Comparison of ENCODE assay signal across 20 cellular contexts in genomic region chr13:22793598-22794134, GRCh38.
DNase-seq lines count a peak whose midpoint lies in the region; TF ChIP-seq lines count a peak whose summit lies in the region.
"Had no signal": no experiment of that assay in that cellular context is flagged by ENCODE, and none has a peak within 500 bp of the region (broad histone marks: within the 10 kb centered on the region; RNA-seq: fewer than 3 reads in every experiment).

No MANE protein-coding gene starts in this region.

- no peaks in the 10 kb centered on the region for H3K4me1 ChIP-seq in adrenal gland (replicated peaks in 1 of 2)
- H3K4me1 ChIP-seq: body of pancreas, heart right ventricle, psoas muscle had no signal

- H3K4me3 Mint-ChIP-seq in mesothelial cell of epicardium, result peak overlapping the region; percentile 55
- H3K4me3 Mint-ChIP-seq: CD4-positive, alpha-beta T cell; naive thymus-derived CD8-positive, alpha-beta T cell; stimulated activated naive CD8-positive, alpha-beta T cell treated with anti-CD3 and anti-CD28 coated beads, Interleukin-15, Interleukin-2, amounts not matched to agents 100 ng/mL and 50 ng/mL, for 24 hours had no signal

- peaks cover 12% of the 10 kb centered on the region for H3K27me3 ChIP-seq in adrenal gland
- H3K27me3 ChIP-seq: body of pancreas had no signal

- peaks cover 10% of the 10 kb centered on the region for H3K9me3 Mint-ChIP-seq in mesothelial cell of epicardium
- H3K9me3 Mint-ChIP-seq: CD4-positive, alpha-beta T cell; stimulated activated naive CD8-positive, alpha-beta T cell treated with anti-CD3 and anti-CD28 coated beads, Interleukin-15, Interleukin-2, amounts not matched to agents 100 ng/mL and 50 ng/mL, for 24 hours had no signal

- no peak overlapping the region for H3K27ac ChIP-seq in adrenal gland
- H3K27ac ChIP-seq: body of pancreas, GM23248, heart right ventricle, psoas muscle had no signal

- intact Hi-C loops in adrenal gland (cut with DNase I), result loop anchor here in 1 of 2 donors (10.0 kb wide), 1 partner anchor 1159 kb away; no protein-coding TSS in a partner anchor

- DNase-seq in DMS53 (lab: John Stamatoyannopoulos, UW) (peak; percentile 72), LoVo (ENCODE audit: low spot score) (peak; percentile 83), epithelial cell of esophagus (ENCODE audit: low read depth) (peak; percentile 74), mesothelial cell of epicardium (ENCODE audit: low spot score in 2 of 2, unreplicated experiment in 2 of 2) (no peak), NCI-H774 (lab: John Stamatoyannopoulos, UW) (no peak), adrenal gland (no peak), SK-N-DZ (ENCODE audit: low spot score) (no peak)
- DNase-seq in activated CD4-positive, CD25-positive, alpha-beta regulatory T cell treated with anti-CD3 and anti-CD28 coated beads, Interleukin-2, amount 50 U/mL, for 72 hours, result no peak
- DNase-seq: activated naive CD4-positive, alpha-beta T cell; body of pancreas; CD4-positive, alpha-beta T cell; GM23248; heart right ventricle; naive thymus-derived CD8-positive, alpha-beta T cell; NCI-H1436 treated with DMSO at 0.1 percent for 48 hours; NCI-H226; psoas muscle; Right ventricle myocardium superior; T-helper 2 cell had no signal

- TF ChIP-seq CTCF in epithelial cell of esophagus (IDR thresholded peaks at IDR 0.05; ENCODE audit: insufficient read depth, low read depth, low read length, missing control alignments) (no peak), mesothelial cell of epicardium (IDR thresholded peaks at IDR 0.05; ENCODE audit: unreplicated experiment) (no peak), adrenal gland (IDR thresholded peaks at IDR 0.05) (no peak)

- H3K27me3 Mint-ChIP-seq in mesothelial cell of epicardium (ENCODE audit: low read depth), result no peaks in the 10 kb centered on the region

- H3K4me3 ChIP-seq in epithelial cell of esophagus (ENCODE audit: low read length), result no peak overlapping the region
- H3K4me3 ChIP-seq in adrenal gland, result no peak overlapping the region
- H3K4me3 ChIP-seq: body of pancreas, GM23248, heart right ventricle, psoas muscle had no signal

- peak overlapping the region; percentile 97 for H3K27ac Mint-ChIP-seq in mesothelial cell of epicardium
- H3K27ac Mint-ChIP-seq: CD4-positive, alpha-beta T cell; naive thymus-derived CD8-positive, alpha-beta T cell; stimulated activated naive CD8-positive, alpha-beta T cell treated with anti-CD3 and anti-CD28 coated beads, Interleukin-15, Interleukin-2, amounts not matched to agents 100 ng/mL and 50 ng/mL, for 24 hours had no signal

- peaks cover 53% of the 10 kb centered on the region for H3K4me1 Mint-ChIP-seq in mesothelial cell of epicardium

- peaks cover 5% of the 10 kb centered on the region for H3K36me3 Mint-ChIP-seq in mesothelial cell of epicardium
- H3K36me3 Mint-ChIP-seq: naive thymus-derived CD8-positive, alpha-beta T cell had no signal

- no peak for TF ChIP-seq POLR2A in adrenal gland (IDR thresholded peaks at IDR 0.05)

- WGBS in adrenal gland, 4 donors, result 85 to 88% (median 86%) methylated on average over 10 of the region's 10 CpGs

- no peaks in the 10 kb centered on the region for H3K9me3 ChIP-seq in adrenal gland (replicated peaks in 1 of 3)
- H3K9me3 ChIP-seq: body of pancreas, heart right ventricle, psoas muscle had no signal

- no peaks in the 10 kb centered on the region for H3K36me3 ChIP-seq in adrenal gland (replicated peaks in 1 of 2)
- H3K36me3 ChIP-seq: heart right ventricle had no signal

Comparison
In these comparisons a context has a peak if more than half of its experiments do, and no peak if none do; other contexts are left out.
1. DNase-seq: peak in DMS53 (single experiment), LoVo (single experiment) and epithelial cell of esophagus (single experiment); none in mesothelial cell of epicardium (0 of 2), NCI-H774 (single experiment), adrenal gland (0 of 7), SK-N-DZ (single experiment) and activated CD4-positive, CD25-positive, alpha-beta regulatory T cell treated with anti-CD3 and anti-CD28 coated beads, Interleukin-2, amount 50 U/mL, for 72 hours (single experiment).